Comparison of ENCODE assay signal across 13 cellular contexts in genomic region chr17:81251091-81251942, GRCh38. TPM values are rescaled to one million over a fixed set of nuclear protein-coding genes. Genes with fewer than 3 reads are reported as not detected.
DNase-seq lines count a peak whose midpoint lies in the region; ATAC-seq, FAIRE-seq and TF ChIP-seq lines count a peak whose summit lies in the region.
"Had no signal": no experiment of that assay in that cellular context is flagged by ENCODE, and none has a peak within 500 bp of the region (broad histone marks: within the 10 kb centered on the region; RNA-seq: fewer than 3 reads in every experiment).

No MANE protein-coding gene starts in this region.

- H3K36me3 ChIP-seq in OCI-LY3 (replicated peaks; ENCODE audit: low read depth, low read length) (peaks cover 23% of the 10 kb centered on the region), kidney (ENCODE audit: control insufficient read depth in 1 of 2, insufficient read depth in 2 of 2, low read length in 2 of 2) (peaks cover 4 to 13% of the 10 kb centered on the region in 2 donors)

- H4K20me1 ChIP-seq in OCI-LY3 (ENCODE audit: insufficient read depth, low read length): peaks cover 27% of the 10 kb centered on the region

- H3K27ac ChIP-seq in OCI-LY3 (ENCODE audit: low read length) (peak overlapping the region; percentile 14; the same call in 1 of the 2 replicates), kidney (ENCODE audit: low read depth in 2 of 2, low read length in 2 of 2) (no peak overlapping the region)

- DNase-seq in HT-29 (ENCODE audit: low spot score) (peak; percentile 54), NCI-H2029 (lab: John Stamatoyannopoulos, UW) (peak; percentile 88), kidney (peak; percentile 67), posterior cingulate gyrus (no peak), erythroblast (lab: John Stamatoyannopoulos, UW) (no peak)
- DNase-seq: activated naive CD4-positive, alpha-beta T cell treated with anti-CD3 and anti-CD28 coated beads, Interleukin-2, amount 50 U/mL, for 16 hours; Caco-2; foreskin fibroblast; stimulated activated naive CD8-positive, alpha-beta T cell treated with anti-CD3 and anti-CD28 coated beads, Interleukin-15, Interleukin-2, amounts not matched to agents 100 U/mL and 50 U/mL, for 24 hours had no signal

- TF ChIP-seq POLR2A in erythroblast (IDR thresholded peaks at IDR 0.05; ENCODE audit: low read length): no peak

- peak overlapping the region; percentile 36 for H3K4me2 ChIP-seq in OCI-LY3 (ENCODE audit: low read length)

- ATAC-seq in GM21526 (IDR thresholded peaks at IDR 0.05; ENCODE audit: low FRiP score, unreplicated experiment) (no peak), GM18858 (IDR thresholded peaks at IDR 0.05; ENCODE audit: unreplicated experiment) (no peak)
- ATAC-seq: activated CD8-positive, alpha-beta T cell treated with anti-CD3 and anti-CD28 coated beads for 36 hours; stimulated activated naive CD8-positive, alpha-beta T cell treated with anti-CD3 and anti-CD28 coated beads, Interleukin-15, Interleukin-2, amounts not matched to agents 100 U/mL and 50 U/mL, for 24 hours had no signal

- H3K9ac ChIP-seq in OCI-LY3 (ENCODE audit: low read length) (no peak overlapping the region), kidney (ENCODE audit: low read length in 2 of 2) (no peak overlapping the region)

- no peak for TF ChIP-seq CTCF in OCI-LY3 (IDR thresholded peaks at IDR 0.05; ENCODE audit: low read depth, low read length)
- no peak for TF ChIP-seq CTCF in kidney (IDR thresholded peaks at IDR 0.05; ENCODE audit: borderline replicate concordance, extremely low read depth, insufficient read depth)

- intact Hi-C loops in kidney (cut with DNase I) (loop anchor here (10.0 kb wide), 1 partner anchor 233 kb away; no protein-coding TSS in a partner anchor), posterior cingulate gyrus (cut with DNase I) (no loop called here)

- no peaks in the 10 kb centered on the region for H3K79me2 ChIP-seq in OCI-LY3 (ENCODE audit: low read length)

- peaks cover 12% of the 10 kb centered on the region for H3K4me1 ChIP-seq in OCI-LY3 (ENCODE audit: low read length)
- H3K4me1 ChIP-seq in kidney (ENCODE audit: control insufficient read depth in 1 of 2, insufficient read depth in 1 of 2, low read depth in 1 of 2, low read length in 2 of 2): peaks cover 9 to 17% of the 10 kb centered on the region in 2 donors
- H3K4me1 ChIP-seq: Caco-2 had no signal

- FAIRE-seq in kidney (lab: Jason Lieb, UNC): no peak

- no peaks in the 10 kb centered on the region for H3K27me3 ChIP-seq in OCI-LY3 (ENCODE audit: low read depth, low read length)

- H3K4me3 ChIP-seq in OCI-LY3 (ENCODE audit: low read length): no peak overlapping the region; the same call in 1 of the 2 replicates
- no peak overlapping the region for H3K4me3 ChIP-seq in kidney (ENCODE audit: low read length in 2 of 2)

- H2AFZ ChIP-seq in OCI-LY3 (ENCODE audit: low read depth, low read length): no peak overlapping the region

- H3K9me3 ChIP-seq in OCI-LY3 (ENCODE audit: insufficient read depth, low read length) (no peaks in the 10 kb centered on the region), kidney (ENCODE audit: control insufficient read depth in 1 of 2, low read length in 2 of 2) (no peaks in the 10 kb centered on the region)

RNA-seq across cellular contexts. Expression of gene NDUFAF8, which starts 12.2 kb away (rescaled TPM):
- total RNA-seq in HT-29 (2014; rRNA removed; shearing (Covaris generic)): 87.4 and 96.5 TPM in 2 replicates
- total RNA-seq in kidney: 38.6 TPM
- 134 TPM for polyA plus RNA-seq in kidney (ENCODE audit: insufficient read depth, low read depth, low replicate concordance)

RNA-seq across cellular contexts. Expression of gene TEPSIN, which starts 12.5 kb away (rescaled TPM):
- 39.4 and 46.2 TPM in 2 replicates for total RNA-seq in HT-29 (2014; rRNA removed; shearing (Covaris generic))
- total RNA-seq in kidney: 42.8 TPM
- 13.9 TPM for polyA plus RNA-seq in kidney (ENCODE audit: insufficient read depth, low read depth, low replicate concordance)

RNA-seq across cellular contexts. Expression of gene CEP131, which starts 28.6 kb away (rescaled TPM):
- total RNA-seq in HT-29 (2014; rRNA removed; shearing (Covaris generic)): 37.1 and 46.0 TPM in 2 replicates
- 7.5 TPM for total RNA-seq in kidney
- 6.9 TPM for polyA plus RNA-seq in kidney (ENCODE audit: insufficient read depth, low read depth, low replicate concordance)

RNA-seq across cellular contexts. Expression of gene SLC38A10, which starts 43.8 kb away (rescaled TPM):
- 109 and 116 TPM in 2 replicates for total RNA-seq in HT-29 (2014; rRNA removed; shearing (Covaris generic))
- 89.7 TPM for total RNA-seq in kidney
- polyA plus RNA-seq in kidney (ENCODE audit: insufficient read depth, low read depth, low replicate concordance): 72.7 TPM

Comparison
In these comparisons a context has a peak if more than half of its experiments do, and no peak if none do; other contexts are left out.
1. DNase-seq: peak in HT-29 (single experiment), NCI-H2029 (single experiment) and kidney (single experiment); none in posterior cingulate gyrus (0 of 10) and erythroblast (0 of 2).